ENCODE assay signal across 17 cellular contexts in genomic region chr4:143215873-143216272, GRCh38.
"Had no signal": no experiment of that assay in that cellular context is flagged by ENCODE, and none has a peak within 500 bp of the region (broad histone marks: within the 10 kb centered on the region; RNA-seq: fewer than 3 reads in every experiment).

No MANE protein-coding gene starts in this region.

- H3K27me3 Mint-ChIP-seq: activated CD4-positive, alpha-beta T cell treated with anti-CD3 and anti-CD28 coated beads, Interleukin-2, amount 10 ng/mL, durations not matched to agents 7 days and 5 days; activated naive CD8-positive, alpha-beta T cell treated with anti-CD3 and anti-CD28 coated beads for 36 hours; naive B cell; stimulated activated naive B cell treated with anti-CD40 and anti-IgM and Interleukin-4, amounts not matched to agents 10 μg/mL and 1 μg/mL and 100 μg/mL, for 72 hours had no signal

- H3K4me1 ChIP-seq: esophagus squamous epithelium, neural progenitor cell had no signal

- H3K36me3 ChIP-seq: ovary had no signal

- H3K4me2 ChIP-seq: neural progenitor cell had no signal

- H2AFZ ChIP-seq: neural progenitor cell had no signal

- DNase-seq: activated CD4-positive, alpha-beta T cell treated with anti-CD3 and anti-CD28 coated beads, Interleukin-2, amount 10 ng/mL, durations not matched to agents 7 days and 5 days; activated CD8-positive, alpha-beta memory T cell treated with anti-CD3 and anti-CD28 coated beads, Interleukin-2, amount 50 U/mL, for 48 hours; activated gamma-delta T cell; activated naive CD8-positive, alpha-beta T cell treated with anti-CD3 and anti-CD28 coated beads for 36 hours; activated T-cell treated with anti-CD3 and anti-CD28 coated beads, Interleukin-2, amount 50 U/mL, for 72 hours; anterior cingulate cortex; brain microvascular endothelial cell; cerebellar nuclear complex; dorsolateral prefrontal cortex; esophagus squamous epithelium; left colon; naive B cell; ovary; stimulated activated CD4-positive, alpha-beta T cell treated with anti-CD3 and anti-CD28 coated beads, Interleukin-2, amount 100 ng/mL, for 48 hours; stimulated activated naive B cell treated with anti-CD40 and anti-IgM and Interleukin-4, amounts not matched to agents 10 μg/mL and 1 μg/mL and 100 μg/mL, for 72 hours had no signal

- H3K9ac ChIP-seq: neural progenitor cell had no signal

- H3K4me3 Mint-ChIP-seq: activated CD4-positive, alpha-beta T cell treated with anti-CD3 and anti-CD28 coated beads, Interleukin-2, amount 10 ng/mL, durations not matched to agents 7 days and 5 days; activated naive CD8-positive, alpha-beta T cell treated with anti-CD3 and anti-CD28 coated beads for 36 hours; activated T-cell treated with anti-CD3 and anti-CD28 coated beads, Interleukin-2, amount 50 U/mL, for 72 hours; naive B cell; neural progenitor cell; stimulated activated naive B cell treated with anti-CD40 and anti-IgM and Interleukin-4, amounts not matched to agents 10 μg/mL and 1 μg/mL and 100 μg/mL, for 72 hours had no signal

- H3K9me3 Mint-ChIP-seq: activated CD4-positive, alpha-beta T cell treated with anti-CD3 and anti-CD28 coated beads, Interleukin-2, amount 10 ng/mL, durations not matched to agents 7 days and 5 days; activated naive CD8-positive, alpha-beta T cell treated with anti-CD3 and anti-CD28 coated beads for 36 hours; activated T-cell treated with anti-CD3 and anti-CD28 coated beads, Interleukin-2, amount 50 U/mL, for 72 hours; naive B cell; neural progenitor cell; stimulated activated naive B cell treated with anti-CD40 and anti-IgM and Interleukin-4, amounts not matched to agents 10 μg/mL and 1 μg/mL and 100 μg/mL, for 72 hours had no signal

- H3K4me3 ChIP-seq: dorsolateral prefrontal cortex, esophagus squamous epithelium, neural progenitor cell, ovary, tibial nerve had no signal

- H3K4me1 Mint-ChIP-seq: naive B cell, neural progenitor cell had no signal

- ATAC-seq: activated T-cell treated with anti-CD3 and anti-CD28 coated beads, Interleukin-2, amount 50 U/mL, for 72 hours; left colon; stimulated activated naive B cell treated with anti-CD40 and anti-IgM and Interleukin-4, amounts not matched to agents 10 μg/mL and 1 μg/mL and 100 μg/mL, for 72 hours had no signal

- H3K27ac Mint-ChIP-seq: activated CD4-positive, alpha-beta T cell treated with anti-CD3 and anti-CD28 coated beads, Interleukin-2, amount 10 ng/mL, durations not matched to agents 7 days and 5 days; activated naive CD8-positive, alpha-beta T cell treated with anti-CD3 and anti-CD28 coated beads for 36 hours; activated T-cell treated with anti-CD3 and anti-CD28 coated beads, Interleukin-2, amount 50 U/mL, for 72 hours; neural progenitor cell; stimulated activated naive B cell treated with anti-CD40 and anti-IgM and Interleukin-4, amounts not matched to agents 10 μg/mL and 1 μg/mL and 100 μg/mL, for 72 hours had no signal

- H3K27ac ChIP-seq: brain microvascular endothelial cell, dorsolateral prefrontal cortex, esophagus squamous epithelium, neural progenitor cell, ovary, tibial nerve had no signal

- H3K27me3 ChIP-seq: brain microvascular endothelial cell, dorsolateral prefrontal cortex, esophagus squamous epithelium, neural progenitor cell, ovary, tibial nerve had no signal

- H3K9me3 ChIP-seq: esophagus squamous epithelium, ovary, tibial nerve had no signal
